In the genomic region with DNA sequence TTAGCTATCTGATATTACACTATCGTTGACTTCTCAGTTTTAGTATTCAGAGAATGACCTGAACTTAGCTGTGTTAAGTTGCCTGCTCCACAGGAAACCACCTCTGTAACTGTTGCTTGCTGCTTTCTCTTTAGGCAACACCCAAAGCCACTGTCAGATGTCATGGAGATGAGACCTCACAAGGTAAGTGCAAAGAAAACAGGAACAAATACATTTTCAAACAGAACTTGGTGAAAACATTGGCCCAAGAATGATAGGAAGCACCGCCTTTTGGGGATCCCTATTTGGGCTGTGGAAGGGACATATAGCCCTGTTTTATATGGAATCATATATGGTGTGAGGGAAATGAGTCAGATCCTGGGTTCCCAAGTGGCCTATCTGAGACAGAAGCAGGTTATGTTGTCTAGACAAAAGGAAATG, we compare ENCODE assay signal across 8 cellular contexts.
A peak's percentile ranks its signal among the peaks of the same experiment; 100 is the strongest.
DNase-seq lines count a peak whose midpoint lies in the region; ATAC-seq lines count a peak whose summit lies in the region.

No MANE protein-coding gene starts in this region.

- peak overlapping the region; percentile 79 for H3K4me3 Mint-ChIP-seq in activated naive CD8-positive, alpha-beta T cell treated with anti-CD3 and anti-CD28 coated beads for 36 hours

- peaks cover 7% of the 10 kb centered on the region for H3K9me3 Mint-ChIP-seq in activated naive CD8-positive, alpha-beta T cell treated with anti-CD3 and anti-CD28 coated beads for 36 hours

- peak overlapping the region; percentile 88 for H3K27ac Mint-ChIP-seq in activated naive CD8-positive, alpha-beta T cell treated with anti-CD3 and anti-CD28 coated beads for 36 hours

- DNase-seq in NOMO-1 treated with DMSO at 0.1 percent for 48 hours (lab: John Stamatoyannopoulos, UW; ENCODE audit: unreplicated experiment) (peak; percentile 91), NCI-H2029 treated with DMSO at 0.1 percent for 48 hours (lab: John Stamatoyannopoulos, UW) (no peak), cerebellar nuclear complex (lab: John Stamatoyannopoulos, UW) (no peak), NCI-H446 treated with DMSO at 0.1 percent for 48 hours (lab: John Stamatoyannopoulos, UW) (no peak)
- DNase-seq in activated naive CD8-positive, alpha-beta T cell treated with anti-CD3 and anti-CD28 coated beads for 36 hours: peak; percentile 57
- peak; percentile 30 to 53 for DNase-seq in stimulated activated CD8-positive, alpha-beta memory T cell treated with anti-CD3 and anti-CD28 coated beads, Interleukin-7, amount 100 ng/mL, for 4 hours (ENCODE audit: low read depth in 2 of 2)

- peaks cover 62% of the 10 kb centered on the region for H3K4me1 Mint-ChIP-seq in activated naive CD8-positive, alpha-beta T cell treated with anti-CD3 and anti-CD28 coated beads for 36 hours

- H3K27me3 Mint-ChIP-seq in activated naive CD8-positive, alpha-beta T cell treated with anti-CD3 and anti-CD28 coated beads for 36 hours: no peaks in the 10 kb centered on the region

- ATAC-seq in GM18868 (IDR thresholded peaks at IDR 0.05; ENCODE audit: unreplicated experiment) (peak; percentile 93), HG02678 (IDR thresholded peaks at IDR 0.05; ENCODE audit: unreplicated experiment) (peak; percentile 90)

- peaks cover 31% of the 10 kb centered on the region for H3K36me3 Mint-ChIP-seq in activated naive CD8-positive, alpha-beta T cell treated with anti-CD3 and anti-CD28 coated beads for 36 hours

Comparison
In these comparisons a context has a peak if more than half of its experiments do, and no peak if none do; other contexts are left out.
1. DNase-seq: peak in NOMO-1 treated with DMSO at 0.1 percent for 48 hours (single experiment), activated naive CD8-positive, alpha-beta T cell treated with anti-CD3 and anti-CD28 coated beads for 36 hours (single experiment) and stimulated activated CD8-positive, alpha-beta memory T cell treated with anti-CD3 and anti-CD28 coated beads, Interleukin-7, amount 100 ng/mL, for 4 hours (2 of 2); none in NCI-H2029 treated with DMSO at 0.1 percent for 48 hours (single experiment), cerebellar nuclear complex (0 of 2) and NCI-H446 treated with DMSO at 0.1 percent for 48 hours (single experiment).